Comparison of ENCODE assay signal across 8 cellular contexts in the genomic region with DNA sequence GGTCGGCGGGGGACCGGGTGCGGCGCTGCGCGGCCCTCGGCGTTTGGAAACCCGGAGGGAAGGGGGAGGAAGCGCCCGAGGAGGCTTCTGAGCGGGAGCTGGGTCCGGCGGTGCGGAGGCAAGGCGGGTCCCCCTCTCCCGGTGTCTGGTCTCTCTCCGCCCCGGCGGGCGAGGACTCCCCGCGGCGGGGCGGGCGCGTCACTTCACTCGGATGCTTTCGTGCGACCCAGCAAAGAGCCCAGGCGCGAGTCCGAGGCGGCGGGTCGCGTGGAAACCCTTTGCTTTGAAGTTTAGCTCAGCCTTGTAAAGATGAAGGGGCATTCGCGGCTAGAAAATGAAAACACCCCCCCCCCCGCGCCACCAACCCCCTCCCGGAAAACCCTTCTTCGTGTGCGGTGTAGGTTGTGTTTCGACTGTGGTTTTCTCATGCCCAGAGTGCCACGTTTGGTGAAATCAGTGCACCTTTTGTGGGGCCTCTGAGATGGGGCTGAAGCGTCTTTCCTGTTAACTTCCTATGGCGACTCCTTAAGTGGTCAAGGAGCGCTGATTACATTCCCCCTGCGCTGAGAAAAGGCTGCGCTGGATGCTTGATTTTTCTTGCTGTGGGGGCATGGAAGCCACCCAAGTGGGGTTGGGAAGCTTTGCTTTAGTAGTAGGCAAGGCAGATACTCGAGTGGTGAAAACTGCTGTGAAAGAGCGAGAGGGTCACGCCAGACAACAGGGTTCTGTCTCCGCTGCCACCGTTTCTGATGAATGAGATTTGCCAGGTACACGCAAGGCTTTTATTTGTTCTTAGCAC. TPM values are rescaled to one million over a fixed set of nuclear protein-coding genes. Genes with fewer than 3 reads are reported as not detected.
DNase-seq lines count a peak whose midpoint lies in the region; ATAC-seq and TF ChIP-seq lines count a peak whose summit lies in the region.

No MANE protein-coding gene starts in this region.

- no peaks in the 10 kb centered on the region for H3K9me3 ChIP-seq in skeletal muscle tissue (ENCODE audit: control insufficient read depth in 3 of 3, low read length in 3 of 3)

- H3K27ac ChIP-seq in caudate nucleus (ENCODE audit: low read depth, low read length) (peak overlapping the region; percentile 95), skeletal muscle tissue (ENCODE audit: low read depth, low read length) (peak overlapping the region; percentile 71)

- no peaks in the 10 kb centered on the region for H3K36me3 ChIP-seq in skeletal muscle tissue (ENCODE audit: control insufficient read depth in 3 of 3, insufficient read depth in 3 of 3, low read length in 3 of 3)

- ATAC-seq in HG02610 (IDR thresholded peaks at IDR 0.05; ENCODE audit: unreplicated experiment) (peak; percentile 18), HG03457 (IDR thresholded peaks at IDR 0.05; ENCODE audit: unreplicated experiment) (no peak), HG03108 (IDR thresholded peaks at IDR 0.05; ENCODE audit: unreplicated experiment) (no peak)

- DNase-seq in Daoy (ENCODE audit: low read depth), result peak; percentile 33
- DNase-seq in caudate nucleus (lab: John Stamatoyannopoulos, UW), result peak in 25 of 61 donors; percentile 6 to 72 (median 55)
- DNase-seq in islet precursor cell, result peak; percentile 59

- H3K9ac ChIP-seq in skeletal muscle tissue (ENCODE audit: low read depth in 1 of 3, low read length in 3 of 3), result peak overlapping the region; percentile 75 to 88 (median 84)

- H3K4me3 ChIP-seq in skeletal muscle tissue (ENCODE audit: low read length in 3 of 3), result peak overlapping the region; percentile 85 to 94 (median 86)

- peaks cover 0 to 11% (median 4%) of the 10 kb centered on the region in 3 donors for H3K4me1 ChIP-seq in skeletal muscle tissue (ENCODE audit: control insufficient read depth in 3 of 3, insufficient read depth in 3 of 3, low read length in 3 of 3)

- H3K27me3 ChIP-seq in skeletal muscle tissue (ENCODE audit: control insufficient read depth in 3 of 3, insufficient read depth in 3 of 3, low read length in 3 of 3), result no peaks in the 10 kb centered on the region

TF ChIP-seq in PFSK-1, 5 proteins besides CTCF, POLR2A, EP300 and RAD21:
- TF ChIP-seq FOXP2 (optimal IDR thresholded peaks at IDR 0.05; ENCODE audit: borderline replicate concordance, extremely low read depth, extremely low read length, insufficient read depth) (peak; percentile 4), POLR2AphosphoS5 (IDR thresholded peaks at IDR 0.05; ENCODE audit: low read depth, low read length) (no peak)

RNA-seq across cellular contexts. Expression of gene GNAI1, which starts 0.9 kb away (rescaled TPM):
- 25.7 and 33.6 TPM in 2 replicates for total RNA-seq in Daoy (2014; rRNA removed; shearing (Covaris generic))
- polyA plus RNA-seq in PFSK-1 (2012; ENCODE audit: insufficient read length, low read depth), result 7.1 TPM
- 25.6 TPM for total RNA-seq in skeletal muscle tissue
